Comparison of ENCODE assay signal across 8 cellular contexts in the genomic region with DNA sequence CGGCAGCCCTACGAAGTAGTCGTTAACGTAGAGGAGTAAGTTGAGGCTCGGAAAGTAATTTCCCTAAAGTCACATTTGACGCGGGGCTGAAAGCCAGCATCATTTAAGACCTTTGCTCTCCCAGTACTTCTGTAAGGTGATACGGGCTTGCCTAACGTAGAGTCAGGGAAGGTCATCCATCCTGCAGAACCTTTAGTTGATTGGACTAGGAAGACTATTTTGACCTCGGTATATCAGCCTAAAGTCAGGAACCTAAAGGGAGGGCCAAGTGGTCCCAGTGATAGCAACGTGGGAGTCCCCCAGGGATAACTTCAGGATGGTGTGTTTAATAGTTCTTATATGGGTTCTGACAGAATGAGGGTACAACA. TPM values are rescaled to one million over a fixed set of nuclear protein-coding genes. Genes with fewer than 3 reads are reported as not detected.
A peak's percentile ranks its signal among the peaks of the same experiment; 100 is the strongest.
DNase-seq lines count a peak whose midpoint lies in the region; ATAC-seq and TF ChIP-seq lines count a peak whose summit lies in the region.

No MANE protein-coding gene starts in this region.

- DNase-seq in heart right ventricle = no peak
- no peak for DNase-seq in cardiac septum (ENCODE audit: low spot score)
- no peak for DNase-seq in mammary epithelial cell
- no peak for DNase-seq in vagina (ENCODE audit: extremely low spot score in 2 of 2)
- DNase-seq in retina = no peak
- no peak for DNase-seq in NCI-H1436 treated with DMSO at 0.1 percent for 48 hours (lab: John Stamatoyannopoulos, UW)

- H2AFZ ChIP-seq in mammary epithelial cell (ENCODE audit: low read depth, low read length) = peak overlapping the region; percentile 86

- H4K20me1 ChIP-seq in mammary epithelial cell (ENCODE audit: insufficient read depth, low read length) = no peaks in the 10 kb centered on the region

- peaks cover 41% of the 10 kb centered on the region for H3K79me2 ChIP-seq in mammary epithelial cell (ENCODE audit: insufficient read depth, low read length)

- no peak for TF ChIP-seq POLR2A in vagina (IDR thresholded peaks at IDR 0.05)

- in situ Hi-C loops in mammary epithelial cell (cut with MboI; ENCODE audit: low sequenced_read_pairs in 2 of 2) = no loop called here

- dilution Hi-C loops in mammary epithelial cell (cut with HindIII; ENCODE audit: low sequenced_read_pairs) = loop anchor here (5.0 to 25.0 kb wide), 2 partner anchors 44 to 311 kb away; no protein-coding TSS in a partner anchor

- H3K9me3 ChIP-seq in heart right ventricle = no peaks in the 10 kb centered on the region
- no peaks in the 10 kb centered on the region for H3K9me3 ChIP-seq in mammary epithelial cell (replicated peaks; ENCODE audit: insufficient read depth, low read length)
- H3K9me3 ChIP-seq in mesodermal cell (ENCODE audit: control insufficient read depth, low read length) = no peaks in the 10 kb centered on the region
- no peaks in the 10 kb centered on the region for H3K9me3 ChIP-seq in vagina

- H3K27me3 ChIP-seq in heart right ventricle (no peaks in the 10 kb centered on the region), mammary epithelial cell (ENCODE audit: insufficient read depth, low read length) (no peaks in the 10 kb centered on the region), vagina (no peaks in the 10 kb centered on the region)

- H3K4me3 ChIP-seq in heart right ventricle = peak overlapping the region; percentile 69 to 97 (median 83)
- peak overlapping the region; percentile 54 to 83 (median 80) for H3K4me3 ChIP-seq in mammary epithelial cell (replicated peaks in 1 of 3; ENCODE audit: insufficient read depth in 1 of 3, low read depth in 2 of 3, low read length in 3 of 3)
- peak overlapping the region; percentile 86 for H3K4me3 ChIP-seq in mesodermal cell (ENCODE audit: extremely low read depth, insufficient read depth, low read length, poor library complexity, severe bottlenecking)
- H3K4me3 ChIP-seq in vagina = peak overlapping the region; percentile 72 to 94

- H3K4me2 ChIP-seq in mammary epithelial cell (ENCODE audit: insufficient read depth, low read depth, low read length) = peak overlapping the region; percentile 92

- H3K36me3 ChIP-seq in heart right ventricle (peaks cover 0 to 59% (median 37%) of the 10 kb centered on the region in 9 donors), mammary epithelial cell (ENCODE audit: insufficient read depth, low read length) (peaks cover 15% of the 10 kb centered on the region), mesodermal cell (ENCODE audit: control insufficient read depth, insufficient read depth, low read length) (peaks cover 45% of the 10 kb centered on the region), vagina (peaks cover 0 to 35% of the 10 kb centered on the region in 2 donors)

- H3K27ac ChIP-seq in heart right ventricle (peak overlapping the region in 9 of 10 donors; percentile 66 to 92 (median 84)), mammary epithelial cell (ENCODE audit: insufficient read depth, low read depth, low read length) (peak overlapping the region; percentile 61), mesodermal cell (ENCODE audit: low read depth, low read length, severe bottlenecking) (peak overlapping the region; percentile 55), vagina (peak overlapping the region; percentile 78)

- ATAC-seq in heart right ventricle (no peak), GM18873 (IDR thresholded peaks at IDR 0.05; ENCODE audit: low FRiP score, unreplicated experiment) (no peak)

- intact Hi-C loops in heart right ventricle (cut with DNase I) (loop anchor here in 7 of 10 donors (2.0 to 10.0 kb wide), 4 partner anchors 69 to 411 kb away; no protein-coding TSS in a partner anchor), cardiac septum (cut with DNase I) (loop anchor here (5.0 kb wide), 1 partner anchor 69 kb away; no protein-coding TSS in a partner anchor), mammary epithelial cell (cut with micrococcal nuclease) (no loop called here), vagina (cut with DNase I) (loop anchor here (5.0 kb wide), 1 partner anchor 1574 kb away; no protein-coding TSS in a partner anchor)

- peak overlapping the region; percentile 95 for H3K9ac ChIP-seq in mammary epithelial cell (ENCODE audit: insufficient read depth, low read length)

- WGBS in heart right ventricle, 2 donors = 0 to 2% methylated on average over 11 of the region's 11 CpGs
- WGBS in mammary epithelial cell (ENCODE audit: low coverage, missing lambda C conversion rate) = 3% methylated on average over 11 of the region's 11 CpGs
- WGBS in mesodermal cell (ENCODE audit: insufficient coverage in 2 of 2), 2 experiments = 5 to 13% methylated on average over 7 of the region's 11 CpGs

- CTCF ChIA-PET in mammary epithelial cell (lab: Charles Lee; ENCODE audit: low non-redundant PET) = no interaction called here

- no peak for TF ChIP-seq CTCF in heart right ventricle (IDR thresholded peaks at IDR 0.05)
- no peak for TF ChIP-seq CTCF in mammary epithelial cell (conservative IDR thresholded peaks at IDR 0.05 in 1 of 2, IDR thresholded peaks at IDR 0.05 in 1 of 2; ENCODE audit: extremely low read depth in 1 of 2, insufficient read depth in 1 of 2, low read depth in 1 of 2, low read length in 2 of 2)
- TF ChIP-seq CTCF in vagina (IDR thresholded peaks at IDR 0.05) = no peak

- H3K4me1 ChIP-seq in heart right ventricle = peaks cover 3 to 23% (median 17%) of the 10 kb centered on the region in 9 donors
- peaks cover 9% of the 10 kb centered on the region for H3K4me1 ChIP-seq in mammary epithelial cell (ENCODE audit: insufficient read depth, low read length)
- peaks cover 4% of the 10 kb centered on the region for H3K4me1 ChIP-seq in mesodermal cell (ENCODE audit: control insufficient read depth, insufficient read depth, low read length, poor library complexity, severe bottlenecking)
- peaks cover 22% of the 10 kb centered on the region for H3K4me1 ChIP-seq in vagina

- no TSS peak for BruUV-seq in mammary epithelial cell (replicated peaks; lab: Mats Ljungman, UMichigan)

RNA-seq across cellular contexts. Expression of a gene that starts 0.7 kb away (rescaled TPM):
- total RNA-seq in heart right ventricle (10 to 100 TPM; 17.8 to 27.1 (median 23.6) TPM), cardiac septum (22.9 TPM), mammary epithelial cell (10 to 100 TPM; 17.2 to 42.5 TPM), vagina (70.2 TPM)
- polyA plus RNA-seq in heart right ventricle (10 to 100 TPM; 13.8 to 21.5 TPM), mammary epithelial cell (5.8 TPM)
- polyA minus RNA-seq in mammary epithelial cell = 66.7 TPM
- 25.9 TPM for polyA plus RNA-seq in mesodermal cell (2013, experiment 1 of 2)
- 20.7 TPM for polyA plus RNA-seq in mesodermal cell (2013, experiment 2 of 2)

RNA-seq across cellular contexts. Expression of a gene that starts 29.7 kb away (rescaled TPM):
- total RNA-seq in heart right ventricle (10 to 100 TPM in 8 of 10 donors, 1 to 10 TPM in 2; 9.6 to 93.2 (median 14.8) TPM), cardiac septum (11.0 TPM), mammary epithelial cell (10 to 100 TPM in 1 of 2 donors, 1 to 10 TPM in 1; 5.2 to 10.7 TPM), vagina (16.2 TPM)
- polyA plus RNA-seq in heart right ventricle (10 to 100 TPM; 15.3 to 25.2 TPM), mammary epithelial cell (5.8 TPM)
- polyA minus RNA-seq in mammary epithelial cell = 10.3 TPM
- polyA plus RNA-seq in mesodermal cell (2013, experiment 1 of 2) = 19.9 TPM
- 16.4 TPM for polyA plus RNA-seq in mesodermal cell (2013, experiment 2 of 2)
